Comparison of ENCODE assay signal across 9 cellular contexts in the genomic region with DNA sequence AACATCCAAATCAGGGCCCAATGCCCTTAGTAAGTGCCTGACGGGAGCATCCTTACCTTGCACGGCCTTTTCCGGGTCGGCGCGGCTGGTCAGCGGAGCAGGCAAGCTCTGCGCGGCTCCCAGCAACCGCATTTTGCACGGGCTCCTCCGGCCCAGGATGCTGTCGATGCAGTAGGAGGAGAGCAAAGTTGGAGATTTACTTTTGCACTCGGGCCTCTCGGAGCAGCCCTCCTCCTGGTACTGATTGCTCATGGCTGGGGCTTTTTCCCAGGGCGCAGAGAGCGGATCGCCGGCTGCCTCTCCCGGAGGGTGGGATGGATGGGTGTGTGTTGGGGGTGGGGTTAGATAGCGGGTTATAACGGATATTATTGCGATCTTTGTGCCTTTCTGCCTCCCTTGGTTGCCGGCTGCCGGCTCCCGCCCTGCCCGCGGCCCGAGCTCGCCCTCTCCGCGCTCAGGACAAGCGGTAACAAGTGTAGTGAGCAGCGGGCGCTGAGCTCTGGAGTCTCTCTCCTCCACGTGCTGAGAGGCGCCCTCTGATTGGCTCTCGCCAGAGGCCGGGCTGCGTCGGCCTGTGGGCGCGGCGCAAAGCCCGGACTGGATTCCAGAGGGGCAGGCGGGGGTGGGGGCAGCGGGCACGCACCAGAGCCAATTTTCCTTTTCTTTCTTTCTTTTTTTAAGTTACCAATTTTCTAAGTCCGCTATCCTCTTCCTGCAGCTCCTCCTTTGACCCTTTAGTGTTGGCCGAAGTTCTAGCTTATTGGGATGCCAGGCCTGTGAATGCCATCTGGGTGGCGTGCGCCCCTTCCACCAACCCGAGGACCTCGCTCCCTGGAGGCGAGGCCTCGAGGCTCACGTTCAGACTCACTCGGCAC. TPM values are rescaled to one million over a fixed set of nuclear protein-coding genes. Genes with fewer than 3 reads are reported as not detected.
DNase-seq lines count a peak whose midpoint lies in the region; ATAC-seq and TF ChIP-seq lines count a peak whose summit lies in the region.
"Had no signal": no experiment of that assay in that cellular context is flagged by ENCODE, and none has a peak within 500 bp of the region (broad histone marks: within the 10 kb centered on the region; RNA-seq: fewer than 3 reads in every experiment).

ARX (minus strand) TSS at position 480 of the 875 bp plus-strand sequence; CDS start at position 252, 228 bp downstream.

- no peak within 1 kb of the TSS for H3K9ac ChIP-seq in parathyroid adenoma

- peak within 1 kb of the TSS; percentile 33 for H3K4me2 ChIP-seq in parathyroid adenoma (ENCODE audit: low read length)

- H3K27ac ChIP-seq in foreskin keratinocyte (no peak within 1 kb of the TSS), parathyroid adenoma (no peak within 1 kb of the TSS)
- H3K27ac ChIP-seq in effector memory CD4-positive, alpha-beta T cell (ENCODE audit: insufficient read depth, low read length, poor library complexity, severe bottlenecking), result no peak within 1 kb of the TSS

- peaks cover 8% of the 10 kb centered on the region for H3K4me1 Mint-ChIP-seq in T-helper 2 cell treated with Interferon-gamma antibody and Interleukin-4, amounts not matched to agents 5 μg/mL and 100 μg/mL, for 36 hours (ENCODE audit: low read depth)

- peak; percentile 51 for DNase-seq in Daoy (ENCODE audit: low read depth)
- peak; percentile 15 for DNase-seq in T-helper 2 cell treated with Interferon-gamma antibody and Interleukin-4, amounts not matched to agents 5 μg/mL and 100 μg/mL, for 36 hours (ENCODE audit: low spot score)
- peak in 1 of 2 donors; percentile 58 for DNase-seq in foreskin keratinocyte
- no peak for DNase-seq in effector memory CD4-positive, alpha-beta T cell

- H3K4me3 Mint-ChIP-seq in T-helper 2 cell treated with Interferon-gamma antibody and Interleukin-4, amounts not matched to agents 5 μg/mL and 100 μg/mL, for 36 hours, result peak within 1 kb of the TSS; percentile 26

- H3K27me3 Mint-ChIP-seq in T-helper 2 cell treated with Interferon-gamma antibody and Interleukin-4, amounts not matched to agents 5 μg/mL and 100 μg/mL, for 36 hours (ENCODE audit: low read depth), result peaks cover 68% of the 10 kb centered on the region

- H3K36me3 ChIP-seq in parathyroid adenoma (ENCODE audit: control insufficient read depth, insufficient read depth, low read length), result no peaks in the 10 kb centered on the region
- no peaks in the 10 kb centered on the region for H3K36me3 ChIP-seq in effector memory CD4-positive, alpha-beta T cell (ENCODE audit: control insufficient read depth, insufficient read depth, low read length)

- H3K4me3 ChIP-seq in parathyroid adenoma (ENCODE audit: low read depth, low read length), result no peak within 1 kb of the TSS
- H3K4me3 ChIP-seq in effector memory CD4-positive, alpha-beta T cell (ENCODE audit: insufficient read depth, low read depth, low read length, poor library complexity, severe bottlenecking), result no peak within 1 kb of the TSS

- peak; percentile 58 for ATAC-seq in HG02678 (IDR thresholded peaks at IDR 0.05; ENCODE audit: unreplicated experiment)
- ATAC-seq in foreskin keratinocyte, result peak; percentile 94
- ATAC-seq in HG03520 (IDR thresholded peaks at IDR 0.05; ENCODE audit: unreplicated experiment), result no peak
- no peak for ATAC-seq in HG02623 (IDR thresholded peaks at IDR 0.05; ENCODE audit: unreplicated experiment)

- no peak within 1 kb of the TSS for H2AFZ ChIP-seq in parathyroid adenoma

- H3K4me1 ChIP-seq in foreskin keratinocyte (no peaks in the 10 kb centered on the region), parathyroid adenoma (no peaks in the 10 kb centered on the region)
- no peaks in the 10 kb centered on the region for H3K4me1 ChIP-seq in effector memory CD4-positive, alpha-beta T cell (ENCODE audit: control insufficient read depth, insufficient read depth, low read length, poor library complexity, severe bottlenecking)

- H3K79me2 ChIP-seq in parathyroid adenoma, result no peaks in the 10 kb centered on the region

- H3K9me3 ChIP-seq in parathyroid adenoma (ENCODE audit: control insufficient read depth, low read length), result no peaks in the 10 kb centered on the region
- H3K9me3 ChIP-seq in effector memory CD4-positive, alpha-beta T cell (ENCODE audit: control insufficient read depth, low read length), result no peaks in the 10 kb centered on the region

- no peaks in the 10 kb centered on the region for H3K36me3 Mint-ChIP-seq in T-helper 2 cell treated with Interferon-gamma antibody and Interleukin-4, amounts not matched to agents 5 μg/mL and 100 μg/mL, for 36 hours (ENCODE audit: low read depth)

- H3K27ac Mint-ChIP-seq in T-helper 2 cell treated with Interferon-gamma antibody and Interleukin-4, amounts not matched to agents 5 μg/mL and 100 μg/mL, for 36 hours, result peak within 1 kb of the TSS; percentile 45

- no peak for TF ChIP-seq CTCF in foreskin keratinocyte (conservative IDR thresholded peaks at IDR 0.05)
- no peak for TF ChIP-seq CTCF in parathyroid adenoma (IDR thresholded peaks at IDR 0.05)

- no peaks in the 10 kb centered on the region for H3K9me3 Mint-ChIP-seq in T-helper 2 cell treated with Interferon-gamma antibody and Interleukin-4, amounts not matched to agents 5 μg/mL and 100 μg/mL, for 36 hours

- H3K27me3 ChIP-seq in foreskin keratinocyte, result peaks cover 97% of the 10 kb centered on the region
- peaks cover 4% of the 10 kb centered on the region for H3K27me3 ChIP-seq in parathyroid adenoma (ENCODE audit: control insufficient read depth, insufficient read depth, low read length)
- H3K27me3 ChIP-seq in effector memory CD4-positive, alpha-beta T cell (replicated peaks; ENCODE audit: control insufficient read depth, insufficient read depth, low read length, poor library complexity, severe bottlenecking), result peaks cover 30% of the 10 kb centered on the region

RNA-seq across cellular contexts. Expression of gene ARX, which starts in this region (rescaled TPM):
- total RNA-seq in Daoy (2014; rRNA removed; shearing (Covaris generic)), result not detected in 2 replicates
- not detected in 2 replicates for total RNA-seq in foreskin keratinocyte
- polyA plus RNA-seq in foreskin keratinocyte, result not detected in 2 replicates
- polyA plus RNA-seq: esophagus had no signal

Comparison
In these comparisons a context has a peak if more than half of its experiments do, and no peak if none do; other contexts are left out.
1. Peak in DNase-seq in Daoy; RNA of the gene not detected or under 1 TPM.
2. Peak in ATAC-seq in foreskin keratinocyte; RNA of the gene not detected or under 1 TPM.